In the genomic region with DNA sequence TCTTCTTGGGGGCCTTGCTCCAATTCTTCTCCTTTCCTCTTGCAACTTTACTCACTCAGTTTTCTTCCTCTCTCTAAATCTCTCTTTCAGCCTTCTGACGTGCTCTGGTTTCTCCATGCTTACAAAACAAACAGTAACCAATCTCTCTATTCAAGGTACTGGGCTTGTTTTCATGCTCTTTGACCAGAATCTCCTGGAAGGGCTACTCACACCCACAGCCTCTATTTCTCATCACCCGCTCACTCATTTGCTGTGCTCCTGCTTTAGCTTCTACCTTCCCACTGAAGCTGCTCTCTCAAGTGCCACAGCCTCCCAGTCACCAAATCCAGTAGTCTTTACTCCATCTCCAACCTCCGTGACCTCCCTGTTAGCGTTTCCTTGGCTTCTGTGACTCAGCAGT, we compare ENCODE assay signal across 2 cellular contexts.
TF ChIP-seq lines count a peak whose summit lies in the region.

No MANE protein-coding gene starts in this region.

TF ChIP-seq in K562, 482 proteins besides CTCF, POLR2A, EP300 and RAD21:
- TF ChIP-seq HOXB6 (CRISPR knock-in tag; IDR thresholded peaks at IDR 0.05; ENCODE audit: borderline replicate concordance) (no peak), RB1 (IDR thresholded peaks at IDR 0.05; ENCODE audit: low read depth) (no peak), ZSCAN29 (IDR thresholded peaks at IDR 0.05) (no peak), ZNF316 (IDR thresholded peaks at IDR 0.05) (0 out of 2 replicates have a peak, but pooled peaks have one; percentile 23), RAD51 (IDR thresholded peaks at IDR 0.05; ENCODE audit: borderline replicate concordance, low read depth) (no peak), KAT8 (IDR thresholded peaks at IDR 0.05; ENCODE audit: low read depth) (no peak), C11orf30 (IDR thresholded peaks at IDR 0.05; ENCODE audit: low read depth) (peak; percentile 42; the same call in 1 of the 2 replicates), NFE2 (IDR thresholded peaks at IDR 0.05; ENCODE audit: low read depth) (peak; percentile 43; the same call in 1 of the 2 replicates), ZNF347 (CRISPR knock-in tag; IDR thresholded peaks at IDR 0.05; ENCODE audit: low read depth) (no peak)
- TF ChIP-seq, protein P1, sequence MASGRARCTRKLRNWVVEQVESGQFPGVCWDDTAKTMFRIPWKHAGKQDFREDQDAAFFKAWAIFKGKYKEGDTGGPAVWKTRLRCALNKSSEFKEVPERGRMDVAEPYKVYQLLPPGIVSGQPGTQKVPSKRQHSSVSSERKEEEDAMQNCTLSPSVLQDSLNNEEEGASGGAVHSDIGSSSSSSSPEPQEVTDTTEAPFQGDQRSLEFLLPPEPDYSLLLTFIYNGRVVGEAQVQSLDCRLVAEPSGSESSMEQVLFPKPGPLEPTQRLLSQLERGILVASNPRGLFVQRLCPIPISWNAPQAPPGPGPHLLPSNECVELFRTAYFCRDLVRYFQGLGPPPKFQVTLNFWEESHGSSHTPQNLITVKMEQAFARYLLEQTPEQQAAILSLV (tag; IDR thresholded peaks at IDR 0.05): no peak
TF ChIP-seq in K562: peak in this region for 3.

TF ChIP-seq in liver, 16 proteins besides CTCF, POLR2A, EP300 and RAD21:
- peak in 1 of 2 donors; percentile 5 for TF ChIP-seq HNF4A (conservative IDR thresholded peaks at IDR 0.05)
- TF ChIP-seq YY1 (IDR thresholded peaks at IDR 0.05): no peak
- TF ChIP-seq TAF1 (conservative IDR thresholded peaks at IDR 0.05): peak; percentile 53
- TF ChIP-seq, protein P2, sequence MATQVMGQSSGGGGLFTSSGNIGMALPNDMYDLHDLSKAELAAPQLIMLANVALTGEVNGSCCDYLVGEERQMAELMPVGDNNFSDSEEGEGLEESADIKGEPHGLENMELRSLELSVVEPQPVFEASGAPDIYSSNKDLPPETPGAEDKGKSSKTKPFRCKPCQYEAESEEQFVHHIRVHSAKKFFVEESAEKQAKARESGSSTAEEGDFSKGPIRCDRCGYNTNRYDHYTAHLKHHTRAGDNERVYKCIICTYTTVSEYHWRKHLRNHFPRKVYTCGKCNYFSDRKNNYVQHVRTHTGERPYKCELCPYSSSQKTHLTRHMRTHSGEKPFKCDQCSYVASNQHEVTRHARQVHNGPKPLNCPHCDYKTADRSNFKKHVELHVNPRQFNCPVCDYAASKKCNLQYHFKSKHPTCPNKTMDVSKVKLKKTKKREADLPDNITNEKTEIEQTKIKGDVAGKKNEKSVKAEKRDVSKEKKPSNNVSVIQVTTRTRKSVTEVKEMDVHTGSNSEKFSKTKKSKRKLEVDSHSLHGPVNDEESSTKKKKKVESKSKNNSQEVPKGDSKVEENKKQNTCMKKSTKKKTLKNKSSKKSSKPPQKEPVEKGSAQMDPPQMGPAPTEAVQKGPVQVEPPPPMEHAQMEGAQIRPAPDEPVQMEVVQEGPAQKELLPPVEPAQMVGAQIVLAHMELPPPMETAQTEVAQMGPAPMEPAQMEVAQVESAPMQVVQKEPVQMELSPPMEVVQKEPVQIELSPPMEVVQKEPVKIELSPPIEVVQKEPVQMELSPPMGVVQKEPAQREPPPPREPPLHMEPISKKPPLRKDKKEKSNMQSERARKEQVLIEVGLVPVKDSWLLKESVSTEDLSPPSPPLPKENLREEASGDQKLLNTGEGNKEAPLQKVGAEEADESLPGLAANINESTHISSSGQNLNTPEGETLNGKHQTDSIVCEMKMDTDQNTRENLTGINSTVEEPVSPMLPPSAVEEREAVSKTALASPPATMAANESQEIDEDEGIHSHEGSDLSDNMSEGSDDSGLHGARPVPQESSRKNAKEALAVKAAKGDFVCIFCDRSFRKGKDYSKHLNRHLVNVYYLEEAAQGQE (IDR thresholded peaks at IDR 0.05): peak; percentile 3
